1 cellular context compared by ENCODE assay signal in the genomic region with DNA sequence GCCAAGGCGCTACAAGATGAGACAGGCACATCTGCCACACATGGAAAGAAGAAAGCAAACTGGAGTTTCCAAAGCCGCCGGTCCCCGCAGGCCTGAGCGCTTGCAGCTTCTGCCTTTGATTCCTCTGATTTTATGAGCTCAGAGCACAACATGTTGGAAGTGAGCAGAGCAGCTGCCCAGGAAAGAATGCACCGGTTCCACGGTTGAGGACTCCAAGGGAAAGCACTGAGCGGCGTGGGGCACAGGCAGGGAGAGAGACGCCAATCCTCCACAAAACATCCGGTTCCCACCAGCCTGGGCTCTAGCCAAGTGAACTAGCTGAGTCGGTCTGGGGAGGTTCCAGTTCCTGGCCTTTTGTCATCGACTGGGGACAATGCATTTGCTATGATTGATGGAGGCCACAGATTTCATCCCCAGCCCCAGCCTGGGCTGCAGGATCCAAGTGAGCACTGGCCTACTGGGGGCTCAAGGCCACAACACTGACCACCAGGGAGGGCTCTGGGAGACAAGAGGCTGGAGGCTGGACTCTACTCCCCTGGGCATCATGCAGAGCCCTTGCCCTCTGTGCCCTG.
TF ChIP-seq lines count a peak whose summit lies in the region.

No MANE protein-coding gene starts in this region.

TF ChIP-seq in HepG2, 621 proteins besides CTCF, POLR2A, EP300 and RAD21 (continued from another document and continues in another):
- TF ChIP-seq HNF4A (CRISPR knock-in tag; IDR thresholded peaks at IDR 0.05), result 0 out of 2 replicates have a peak, but pooled peaks have one; percentile 17
- TF ChIP-seq ARNTL (CRISPR knock-in tag; IDR thresholded peaks at IDR 0.05), result peak; percentile 20; the same call in 1 of the 2 replicates
- no peak for TF ChIP-seq NFE2L1 (CRISPR knock-in tag; IDR thresholded peaks at IDR 0.05; ENCODE audit: borderline replicate concordance)
- TF ChIP-seq SALL1 (CRISPR knock-in tag; IDR thresholded peaks at IDR 0.05), result peak; percentile 79
- no peak for TF ChIP-seq JARID2 (CRISPR knock-in tag; IDR thresholded peaks at IDR 0.05; ENCODE audit: insufficient replicate concordance)
- TF ChIP-seq ZSCAN25 (CRISPR knock-in tag; IDR thresholded peaks at IDR 0.05), result no peak
- TF ChIP-seq, protein P1, sequence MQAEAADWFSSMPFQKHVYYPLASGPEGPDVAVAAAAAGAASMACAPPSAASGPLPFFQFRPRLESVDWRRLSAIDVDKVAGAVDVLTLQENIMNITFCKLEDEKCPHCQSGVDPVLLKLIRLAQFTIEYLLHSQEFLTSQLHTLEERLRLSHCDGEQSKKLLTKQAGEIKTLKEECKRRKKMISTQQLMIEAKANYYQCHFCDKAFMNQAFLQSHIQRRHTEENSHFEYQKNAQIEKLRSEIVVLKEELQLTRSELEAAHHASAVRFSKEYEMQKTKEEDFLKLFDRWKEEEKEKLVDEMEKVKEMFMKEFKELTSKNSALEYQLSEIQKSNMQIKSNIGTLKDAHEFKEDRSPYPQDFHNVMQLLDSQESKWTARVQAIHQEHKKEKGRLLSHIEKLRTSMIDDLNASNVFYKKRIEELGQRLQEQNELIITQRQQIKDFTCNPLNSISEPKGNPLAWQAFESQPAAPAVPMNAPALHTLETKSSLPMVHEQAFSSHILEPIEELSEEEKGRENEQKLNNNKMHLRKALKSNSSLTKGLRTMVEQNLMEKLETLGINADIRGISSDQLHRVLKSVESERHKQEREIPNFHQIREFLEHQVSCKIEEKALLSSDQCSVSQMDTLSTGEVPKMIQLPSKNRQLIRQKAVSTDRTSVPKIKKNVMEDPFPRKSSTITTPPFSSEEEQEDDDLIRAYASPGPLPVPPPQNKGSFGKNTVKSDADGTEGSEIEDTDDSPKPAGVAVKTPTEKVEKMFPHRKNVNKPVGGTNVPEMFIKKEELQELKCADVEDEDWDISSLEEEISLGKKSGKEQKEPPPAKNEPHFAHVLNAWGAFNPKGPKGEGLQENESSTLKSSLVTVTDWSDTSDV (CRISPR knock-in tag; IDR thresholded peaks at IDR 0.05), result no peak
- no peak for TF ChIP-seq TOE1 (CRISPR knock-in tag; IDR thresholded peaks at IDR 0.05)
- no peak for TF ChIP-seq PHF21A (CRISPR knock-in tag; IDR thresholded peaks at IDR 0.05)
- no peak for TF ChIP-seq ISL2 (CRISPR knock-in tag; IDR thresholded peaks at IDR 0.05)
- no peak for TF ChIP-seq ZBTB42 (CRISPR knock-in tag; IDR thresholded peaks at IDR 0.05)
- no peak for TF ChIP-seq ZNF775 (CRISPR knock-in tag; IDR thresholded peaks at IDR 0.05; ENCODE audit: borderline replicate concordance)
- no peak for TF ChIP-seq ZNF432 (CRISPR knock-in tag; IDR thresholded peaks at IDR 0.05; ENCODE audit: borderline replicate concordance)
- no peak for TF ChIP-seq ZNF331 (CRISPR knock-in tag; IDR thresholded peaks at IDR 0.05)
- TF ChIP-seq NR2F1 (CRISPR knock-in tag; IDR thresholded peaks at IDR 0.05), result no peak
- peak; percentile 61 for TF ChIP-seq ZNF605 (CRISPR knock-in tag; IDR thresholded peaks at IDR 0.05)
- TF ChIP-seq TGIF2 (CRISPR knock-in tag; IDR thresholded peaks at IDR 0.05), result no peak
- TF ChIP-seq NCOR1 (IDR thresholded peaks at IDR 0.05; ENCODE audit: borderline replicate concordance, low read length), result peak; percentile 75; the same call in 1 of the 2 replicates
- TF ChIP-seq ZNF878 (CRISPR knock-in tag; IDR thresholded peaks at IDR 0.05), result no peak; the same call in 1 of the 2 replicates
- no peak for TF ChIP-seq ZNF274 (CRISPR knock-in tag; IDR thresholded peaks at IDR 0.05)
- TF ChIP-seq KDM3A (CRISPR knock-in tag; IDR thresholded peaks at IDR 0.05; ENCODE audit: low read depth), result no peak
- TF ChIP-seq SAP130 (CRISPR knock-in tag; IDR thresholded peaks at IDR 0.05; ENCODE audit: low read depth), result peak; percentile 28; the same call in 1 of the 2 replicates
- TF ChIP-seq, protein P2, sequence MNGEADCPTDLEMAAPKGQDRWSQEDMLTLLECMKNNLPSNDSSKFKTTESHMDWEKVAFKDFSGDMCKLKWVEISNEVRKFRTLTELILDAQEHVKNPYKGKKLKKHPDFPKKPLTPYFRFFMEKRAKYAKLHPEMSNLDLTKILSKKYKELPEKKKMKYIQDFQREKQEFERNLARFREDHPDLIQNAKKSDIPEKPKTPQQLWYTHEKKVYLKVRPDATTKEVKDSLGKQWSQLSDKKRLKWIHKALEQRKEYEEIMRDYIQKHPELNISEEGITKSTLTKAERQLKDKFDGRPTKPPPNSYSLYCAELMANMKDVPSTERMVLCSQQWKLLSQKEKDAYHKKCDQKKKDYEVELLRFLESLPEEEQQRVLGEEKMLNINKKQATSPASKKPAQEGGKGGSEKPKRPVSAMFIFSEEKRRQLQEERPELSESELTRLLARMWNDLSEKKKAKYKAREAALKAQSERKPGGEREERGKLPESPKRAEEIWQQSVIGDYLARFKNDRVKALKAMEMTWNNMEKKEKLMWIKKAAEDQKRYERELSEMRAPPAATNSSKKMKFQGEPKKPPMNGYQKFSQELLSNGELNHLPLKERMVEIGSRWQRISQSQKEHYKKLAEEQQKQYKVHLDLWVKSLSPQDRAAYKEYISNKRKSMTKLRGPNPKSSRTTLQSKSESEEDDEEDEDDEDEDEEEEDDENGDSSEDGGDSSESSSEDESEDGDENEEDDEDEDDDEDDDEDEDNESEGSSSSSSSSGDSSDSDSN (CRISPR knock-in tag; IDR thresholded peaks at IDR 0.05), result peak; percentile 32; the same call in 1 of the 2 replicates
- no peak; the same call in 1 of the 2 replicates for TF ChIP-seq KLF12 (CRISPR knock-in tag; IDR thresholded peaks at IDR 0.05; ENCODE audit: borderline replicate concordance)
- TF ChIP-seq KAT8 (CRISPR knock-in tag; IDR thresholded peaks at IDR 0.05), result no peak
- TF ChIP-seq MIXL1 (CRISPR knock-in tag; IDR thresholded peaks at IDR 0.05), result no peak
- TF ChIP-seq STAG1 (CRISPR knock-in tag; IDR thresholded peaks at IDR 0.05), result no peak
- TF ChIP-seq, protein P3, sequence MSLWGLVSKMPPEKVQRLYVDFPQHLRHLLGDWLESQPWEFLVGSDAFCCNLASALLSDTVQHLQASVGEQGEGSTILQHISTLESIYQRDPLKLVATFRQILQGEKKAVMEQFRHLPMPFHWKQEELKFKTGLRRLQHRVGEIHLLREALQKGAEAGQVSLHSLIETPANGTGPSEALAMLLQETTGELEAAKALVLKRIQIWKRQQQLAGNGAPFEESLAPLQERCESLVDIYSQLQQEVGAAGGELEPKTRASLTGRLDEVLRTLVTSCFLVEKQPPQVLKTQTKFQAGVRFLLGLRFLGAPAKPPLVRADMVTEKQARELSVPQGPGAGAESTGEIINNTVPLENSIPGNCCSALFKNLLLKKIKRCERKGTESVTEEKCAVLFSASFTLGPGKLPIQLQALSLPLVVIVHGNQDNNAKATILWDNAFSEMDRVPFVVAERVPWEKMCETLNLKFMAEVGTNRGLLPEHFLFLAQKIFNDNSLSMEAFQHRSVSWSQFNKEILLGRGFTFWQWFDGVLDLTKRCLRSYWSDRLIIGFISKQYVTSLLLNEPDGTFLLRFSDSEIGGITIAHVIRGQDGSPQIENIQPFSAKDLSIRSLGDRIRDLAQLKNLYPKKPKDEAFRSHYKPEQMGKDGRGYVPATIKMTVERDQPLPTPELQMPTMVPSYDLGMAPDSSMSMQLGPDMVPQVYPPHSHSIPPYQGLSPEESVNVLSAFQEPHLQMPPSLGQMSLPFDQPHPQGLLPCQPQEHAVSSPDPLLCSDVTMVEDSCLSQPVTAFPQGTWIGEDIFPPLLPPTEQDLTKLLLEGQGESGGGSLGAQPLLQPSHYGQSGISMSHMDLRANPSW (CRISPR knock-in tag; IDR thresholded peaks at IDR 0.05; ENCODE audit: borderline replicate concordance), result no peak
- TF ChIP-seq EED (CRISPR knock-in tag; IDR thresholded peaks at IDR 0.05), result no peak
- TF ChIP-seq, protein P4, sequence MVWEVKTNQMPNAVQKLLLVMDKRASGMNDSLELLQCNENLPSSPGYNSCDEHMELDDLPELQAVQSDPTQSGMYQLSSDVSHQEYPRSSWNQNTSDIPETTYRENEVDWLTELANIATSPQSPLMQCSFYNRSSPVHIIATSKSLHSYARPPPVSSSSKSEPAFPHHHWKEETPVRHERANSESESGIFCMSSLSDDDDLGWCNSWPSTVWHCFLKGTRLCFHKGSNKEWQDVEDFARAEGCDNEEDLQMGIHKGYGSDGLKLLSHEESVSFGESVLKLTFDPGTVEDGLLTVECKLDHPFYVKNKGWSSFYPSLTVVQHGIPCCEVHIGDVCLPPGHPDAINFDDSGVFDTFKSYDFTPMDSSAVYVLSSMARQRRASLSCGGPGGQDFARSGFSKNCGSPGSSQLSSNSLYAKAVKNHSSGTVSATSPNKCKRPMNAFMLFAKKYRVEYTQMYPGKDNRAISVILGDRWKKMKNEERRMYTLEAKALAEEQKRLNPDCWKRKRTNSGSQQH (CRISPR knock-in tag; IDR thresholded peaks at IDR 0.05; ENCODE audit: low read depth), result no peak
- TF ChIP-seq, protein P5, sequence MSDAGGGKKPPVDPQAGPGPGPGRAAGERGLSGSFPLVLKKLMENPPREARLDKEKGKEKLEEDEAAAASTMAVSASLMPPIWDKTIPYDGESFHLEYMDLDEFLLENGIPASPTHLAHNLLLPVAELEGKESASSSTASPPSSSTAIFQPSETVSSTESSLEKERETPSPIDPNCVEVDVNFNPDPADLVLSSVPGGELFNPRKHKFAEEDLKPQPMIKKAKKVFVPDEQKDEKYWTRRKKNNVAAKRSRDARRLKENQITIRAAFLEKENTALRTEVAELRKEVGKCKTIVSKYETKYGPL (CRISPR knock-in tag; IDR thresholded peaks at IDR 0.05), result no peak
- no peak for TF ChIP-seq ZNF724P (CRISPR knock-in tag; IDR thresholded peaks at IDR 0.05; ENCODE audit: borderline replicate concordance)
- TF ChIP-seq FOXM1 (CRISPR knock-in tag; IDR thresholded peaks at IDR 0.05), result no peak
- TF ChIP-seq, protein P6, sequence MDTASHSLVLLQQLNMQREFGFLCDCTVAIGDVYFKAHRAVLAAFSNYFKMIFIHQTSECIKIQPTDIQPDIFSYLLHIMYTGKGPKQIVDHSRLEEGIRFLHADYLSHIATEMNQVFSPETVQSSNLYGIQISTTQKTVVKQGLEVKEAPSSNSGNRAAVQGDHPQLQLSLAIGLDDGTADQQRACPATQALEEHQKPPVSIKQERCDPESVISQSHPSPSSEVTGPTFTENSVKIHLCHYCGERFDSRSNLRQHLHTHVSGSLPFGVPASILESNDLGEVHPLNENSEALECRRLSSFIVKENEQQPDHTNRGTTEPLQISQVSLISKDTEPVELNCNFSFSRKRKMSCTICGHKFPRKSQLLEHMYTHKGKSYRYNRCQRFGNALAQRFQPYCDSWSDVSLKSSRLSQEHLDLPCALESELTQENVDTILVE (CRISPR knock-in tag; IDR thresholded peaks at IDR 0.05), result 0 out of 2 replicates have a peak, but pooled peaks have one; percentile 17
- TF ChIP-seq, protein P7, sequence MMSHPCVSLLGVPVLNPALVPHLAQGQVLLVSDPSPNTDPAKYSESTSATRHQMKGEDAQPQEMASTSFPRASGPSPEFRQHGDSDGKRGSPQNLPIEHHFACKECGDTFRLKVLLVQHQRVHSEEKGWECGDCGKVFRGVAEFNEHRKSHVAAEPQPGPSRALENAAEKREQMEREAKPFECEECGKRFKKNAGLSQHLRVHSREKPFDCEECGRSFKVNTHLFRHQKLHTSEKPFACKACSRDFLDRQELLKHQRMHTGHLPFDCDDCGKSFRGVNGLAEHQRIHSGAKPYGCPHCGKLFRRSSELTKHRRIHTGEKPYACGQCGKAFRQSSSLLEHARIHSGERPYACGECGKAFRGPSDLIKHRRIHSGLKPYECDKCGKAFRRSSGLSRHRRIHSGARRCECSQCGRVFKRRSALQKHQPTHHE (CRISPR knock-in tag; IDR thresholded peaks at IDR 0.05; ENCODE audit: borderline replicate concordance), result no peak
- TF ChIP-seq, protein P8, sequence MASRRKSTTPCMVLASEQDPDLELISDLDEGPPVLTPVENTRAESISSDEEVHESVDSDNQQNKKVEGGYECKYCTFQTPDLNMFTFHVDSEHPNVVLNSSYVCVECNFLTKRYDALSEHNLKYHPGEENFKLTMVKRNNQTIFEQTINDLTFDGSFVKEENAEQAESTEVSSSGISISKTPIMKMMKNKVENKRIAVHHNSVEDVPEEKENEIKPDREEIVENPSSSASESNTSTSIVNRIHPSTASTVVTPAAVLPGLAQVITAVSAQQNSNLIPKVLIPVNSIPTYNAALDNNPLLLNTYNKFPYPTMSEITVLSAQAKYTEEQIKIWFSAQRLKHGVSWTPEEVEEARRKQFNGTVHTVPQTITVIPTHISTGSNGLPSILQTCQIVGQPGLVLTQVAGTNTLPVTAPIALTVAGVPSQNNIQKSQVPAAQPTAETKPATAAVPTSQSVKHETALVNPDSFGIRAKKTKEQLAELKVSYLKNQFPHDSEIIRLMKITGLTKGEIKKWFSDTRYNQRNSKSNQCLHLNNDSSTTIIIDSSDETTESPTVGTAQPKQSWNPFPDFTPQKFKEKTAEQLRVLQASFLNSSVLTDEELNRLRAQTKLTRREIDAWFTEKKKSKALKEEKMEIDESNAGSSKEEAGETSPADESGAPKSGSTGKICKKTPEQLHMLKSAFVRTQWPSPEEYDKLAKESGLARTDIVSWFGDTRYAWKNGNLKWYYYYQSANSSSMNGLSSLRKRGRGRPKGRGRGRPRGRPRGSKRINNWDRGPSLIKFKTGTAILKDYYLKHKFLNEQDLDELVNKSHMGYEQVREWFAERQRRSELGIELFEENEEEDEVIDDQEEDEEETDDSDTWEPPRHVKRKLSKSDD (CRISPR knock-in tag; IDR thresholded peaks at IDR 0.05; ENCODE audit: low read depth), result no peak
- no peak for TF ChIP-seq KLF6 (CRISPR knock-in tag; IDR thresholded peaks at IDR 0.05)
- TF ChIP-seq, protein P9, sequence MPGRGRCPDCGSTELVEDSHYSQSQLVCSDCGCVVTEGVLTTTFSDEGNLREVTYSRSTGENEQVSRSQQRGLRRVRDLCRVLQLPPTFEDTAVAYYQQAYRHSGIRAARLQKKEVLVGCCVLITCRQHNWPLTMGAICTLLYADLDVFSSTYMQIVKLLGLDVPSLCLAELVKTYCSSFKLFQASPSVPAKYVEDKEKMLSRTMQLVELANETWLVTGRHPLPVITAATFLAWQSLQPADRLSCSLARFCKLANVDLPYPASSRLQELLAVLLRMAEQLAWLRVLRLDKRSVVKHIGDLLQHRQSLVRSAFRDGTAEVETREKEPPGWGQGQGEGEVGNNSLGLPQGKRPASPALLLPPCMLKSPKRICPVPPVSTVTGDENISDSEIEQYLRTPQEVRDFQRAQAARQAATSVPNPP (CRISPR knock-in tag; IDR thresholded peaks at IDR 0.05), result no peak
- no peak for TF ChIP-seq NFE2 (CRISPR knock-in tag; IDR thresholded peaks at IDR 0.05)
- TF ChIP-seq ZNF850 (CRISPR knock-in tag; conservative IDR thresholded peaks at IDR 0.05), result no peak
- TF ChIP-seq, protein P10, sequence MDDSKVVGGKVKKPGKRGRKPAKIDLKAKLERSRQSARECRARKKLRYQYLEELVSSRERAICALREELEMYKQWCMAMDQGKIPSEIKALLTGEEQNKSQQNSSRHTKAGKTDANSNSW (CRISPR knock-in tag; IDR thresholded peaks at IDR 0.05; ENCODE audit: borderline replicate concordance), result no peak
- TF ChIP-seq POLR2AphosphoS5 (IDR thresholded peaks at IDR 0.05; ENCODE audit: low read depth, low read length), result no peak; the same call in 1 of the 2 replicates
- no peak for TF ChIP-seq CCAR2 (optimal IDR thresholded peaks at IDR 0.05; ENCODE audit: low read depth, low read length)
- no peak for TF ChIP-seq ZNF564 (CRISPR knock-in tag; IDR thresholded peaks at IDR 0.05)
- TF ChIP-seq, protein P11, sequence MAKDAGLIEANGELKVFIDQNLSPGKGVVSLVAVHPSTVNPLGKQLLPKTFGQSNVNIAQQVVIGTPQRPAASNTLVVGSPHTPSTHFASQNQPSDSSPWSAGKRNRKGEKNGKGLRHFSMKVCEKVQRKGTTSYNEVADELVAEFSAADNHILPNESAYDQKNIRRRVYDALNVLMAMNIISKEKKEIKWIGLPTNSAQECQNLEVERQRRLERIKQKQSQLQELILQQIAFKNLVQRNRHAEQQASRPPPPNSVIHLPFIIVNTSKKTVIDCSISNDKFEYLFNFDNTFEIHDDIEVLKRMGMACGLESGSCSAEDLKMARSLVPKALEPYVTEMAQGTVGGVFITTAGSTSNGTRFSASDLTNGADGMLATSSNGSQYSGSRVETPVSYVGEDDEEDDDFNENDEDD (CRISPR knock-in tag; IDR thresholded peaks at IDR 0.05; ENCODE audit: borderline replicate concordance), result no peak
- no peak for TF ChIP-seq SP2 (CRISPR knock-in tag; IDR thresholded peaks at IDR 0.05)
- no peak for TF ChIP-seq SRSF1 (optimal IDR thresholded peaks at IDR 0.05; ENCODE audit: low read depth, low read length)
